9 cellular contexts compared by ENCODE assay signal in the genomic region with DNA sequence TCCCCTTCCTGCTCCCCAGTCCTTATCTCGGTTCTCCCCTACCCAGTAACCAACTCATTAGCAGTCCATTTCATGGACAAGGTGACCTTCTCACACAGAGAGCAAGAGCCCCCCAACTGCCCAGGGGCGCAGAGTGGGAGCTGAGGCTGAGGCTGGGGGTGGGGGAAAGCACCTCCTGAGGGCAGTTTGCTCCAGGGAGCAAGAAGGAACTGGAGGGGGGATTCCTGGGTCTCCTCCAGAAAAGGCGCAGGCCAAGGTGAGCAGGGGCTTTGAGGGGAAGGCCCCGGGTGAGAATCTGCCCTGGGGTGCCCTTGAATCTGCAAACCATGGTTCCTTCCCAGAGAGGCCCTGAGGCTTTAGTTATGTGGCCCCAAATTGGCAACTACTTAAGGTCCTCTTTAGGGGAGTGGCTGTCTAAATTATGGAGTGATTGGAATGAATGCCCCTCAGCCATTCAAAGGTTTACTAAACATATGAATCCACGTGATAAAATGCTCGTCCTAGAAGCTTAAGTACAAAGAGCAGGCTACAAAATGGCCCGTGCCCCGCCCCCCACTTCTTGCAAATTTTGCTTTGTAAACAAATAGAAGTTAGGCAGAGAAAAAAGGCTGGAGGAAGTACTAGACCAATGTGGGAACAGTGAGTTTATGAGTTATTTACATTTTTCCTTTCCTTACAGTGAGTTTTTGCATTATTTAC.
DNase-seq lines count a peak whose midpoint lies in the region; ATAC-seq and TF ChIP-seq lines count a peak whose summit lies in the region.
"Had no signal": no experiment of that assay in that cellular context is flagged by ENCODE, and none has a peak within 500 bp of the region (broad histone marks: within the 10 kb centered on the region; RNA-seq: fewer than 3 reads in every experiment).

No MANE protein-coding gene starts in this region.

- ATAC-seq in right cardiac atrium (no peak), sciatic nerve (no peak), HG03469 (IDR thresholded peaks at IDR 0.05; ENCODE audit: unreplicated experiment) (no peak)
- ATAC-seq: stimulated activated naive CD8-positive, alpha-beta T cell treated with anti-CD3 and anti-CD28 coated beads, Interleukin-15, amount 100 ng/mL, for 72 hours had no signal

- H3K9ac ChIP-seq in HUES48 (ENCODE audit: low read depth, low read length) = peak overlapping the region; percentile 10; the same call in 1 of the 2 replicates
- H3K9ac ChIP-seq in SK-N-MC (ENCODE audit: insufficient read length) = peak overlapping the region; percentile 52

- H3K9me3 ChIP-seq in HUES48 (ENCODE audit: control insufficient read depth, insufficient read depth, low read length) = no peaks in the 10 kb centered on the region
- no peaks in the 10 kb centered on the region for H3K9me3 ChIP-seq in SK-N-MC (ENCODE audit: low read depth, low read length)
- H3K9me3 ChIP-seq in right cardiac atrium (ENCODE audit: control insufficient read depth, low read length) = no peaks in the 10 kb centered on the region
- no peaks in the 10 kb centered on the region for H3K9me3 ChIP-seq in esophagus squamous epithelium

- DNase-seq in SK-N-MC (ENCODE audit: low read depth, low spot score) (no peak), right cardiac atrium (peak in 2 of 3 donors; percentile 70 to 80), sciatic nerve (ENCODE audit: low spot score) (peak; percentile 60), SW480 (ENCODE audit: low spot score) (no peak), esophagus squamous epithelium (lab: John Stamatoyannopoulos, UW) (no peak)
- DNase-seq: NCI-H774; stimulated activated naive CD8-positive, alpha-beta T cell treated with anti-CD3 and anti-CD28 coated beads, Interleukin-15, amount 100 ng/mL, for 72 hours had no signal

- no peak for TF ChIP-seq CTCF in esophagus squamous epithelium (IDR thresholded peaks at IDR 0.05)

- WGBS in right cardiac atrium = 71% methylated on average over 8 of the region's 8 CpGs
- WGBS in esophagus squamous epithelium, 2 donors = 25 to 52% methylated on average over 5 to 7 of the region's 8 CpGs

- H3K4me1 ChIP-seq in HUES48 (ENCODE audit: control insufficient read depth, insufficient read depth, low read length) = peaks cover 18% of the 10 kb centered on the region
- H3K4me1 ChIP-seq in right cardiac atrium (ENCODE audit: control insufficient read depth, insufficient read depth, low read length) = no peaks in the 10 kb centered on the region
- H3K4me1 ChIP-seq in esophagus squamous epithelium = peaks cover 6 to 31% (median 7%) of the 10 kb centered on the region in 3 donors

- H3K36me3 ChIP-seq in HUES48 (ENCODE audit: control insufficient read depth, insufficient read depth, low read length) (no peaks in the 10 kb centered on the region), SK-N-MC (ENCODE audit: insufficient read depth, low read length) (no peaks in the 10 kb centered on the region), esophagus squamous epithelium (no peaks in the 10 kb centered on the region)

- no peak for TF ChIP-seq POLR2A in esophagus squamous epithelium (IDR thresholded peaks at IDR 0.05)

- H3K4me3 ChIP-seq in HUES48 (ENCODE audit: low read depth, low read length) = peak overlapping the region; percentile 20; the same call in 1 of the 2 replicates
- H3K4me3 ChIP-seq in SK-N-MC = peak overlapping the region; percentile 53
- H3K4me3 ChIP-seq in right cardiac atrium (ENCODE audit: low read length) = no peak overlapping the region
- no peak overlapping the region for H3K4me3 ChIP-seq in esophagus squamous epithelium

- H3K27ac ChIP-seq in HUES48 (ENCODE audit: low read depth, low read length) = peak overlapping the region; percentile 51
- H3K27ac ChIP-seq in SK-N-MC = peak overlapping the region; percentile 89
- no peak overlapping the region for H3K27ac ChIP-seq in right cardiac atrium (ENCODE audit: low read length)
- peak overlapping the region in 2 of 4 donors; percentile 16 to 22 for H3K27ac ChIP-seq in esophagus squamous epithelium

- intact Hi-C loops in right cardiac atrium (cut with DNase I) = no loop called here
- intact Hi-C loops in sciatic nerve (cut with DNase I) = no loop called here
- intact Hi-C loops in esophagus squamous epithelium (cut with DNase I) = no loop called here

- H3K27me3 ChIP-seq in HUES48 (ENCODE audit: control insufficient read depth, insufficient read depth, low read length) (no peaks in the 10 kb centered on the region), right cardiac atrium (ENCODE audit: control insufficient read depth, insufficient read depth) (no peaks in the 10 kb centered on the region), esophagus squamous epithelium (no peaks in the 10 kb centered on the region)

Comparison
In these comparisons a context has a peak if more than half of its experiments do, and no peak if none do; other contexts are left out.
1. H3K4me3 ChIP-seq: peak in HUES48 (single experiment) and SK-N-MC (single experiment); none in right cardiac atrium (single experiment) and esophagus squamous epithelium (0 of 4).
2. DNase-seq: peak in right cardiac atrium (2 of 3) and sciatic nerve (single experiment); none in SK-N-MC (single experiment), SW480 (single experiment) and esophagus squamous epithelium (single experiment).